Comparison of ENCODE assay signal across 10 cellular contexts in genomic region chr5:191036-191948, GRCh38. TPM values are rescaled to one million over a fixed set of nuclear protein-coding genes. Genes with fewer than 3 reads are reported as not detected.
DNase-seq lines count a peak whose midpoint lies in the region; ATAC-seq and TF ChIP-seq lines count a peak whose summit lies in the region.
"Had no signal": no experiment of that assay in that cellular context is flagged by ENCODE, and none has a peak within 500 bp of the region (broad histone marks: within the 10 kb centered on the region; RNA-seq: fewer than 3 reads in every experiment).

Gene LRRC14B, plus strand, starts transcription at chr5:191495. Its CDS starts 44 bp downstream, at chr5:191539.

- ATAC-seq in GM23338 (peak; percentile 8), HG03175 (IDR thresholded peaks at IDR 0.05; ENCODE audit: unreplicated experiment) (no peak), GM21723 (IDR thresholded peaks at IDR 0.05; ENCODE audit: unreplicated experiment) (no peak)

- H3K27me3 Mint-ChIP-seq in GM23338 (ENCODE audit: insufficient read depth, low read depth, poor library complexity), result peaks cover 14% of the 10 kb centered on the region
- peaks cover 22% of the 10 kb centered on the region for H3K27me3 Mint-ChIP-seq in activated T-cell treated with anti-CD3 and anti-CD28 coated beads, Interleukin-2, amount 50 U/mL, for 24 hours

- H3K4me3 Mint-ChIP-seq in GM23338, result no peak within 1 kb of the TSS
- no peak within 1 kb of the TSS for H3K4me3 Mint-ChIP-seq in activated T-cell treated with anti-CD3 and anti-CD28 coated beads, Interleukin-2, amount 50 U/mL, for 24 hours

- H2AFZ ChIP-seq in GM23338, result no peak within 1 kb of the TSS

- TF ChIP-seq CTCF in DOHH2 (IDR thresholded peaks at IDR 0.05; ENCODE audit: low read depth, low read length, poor library complexity, severe bottlenecking) (no peak), GM23338 (conservative IDR thresholded peaks at IDR 0.05; ENCODE audit: low read depth in 2 of 2) (no peak)

- H3K27me3 ChIP-seq in DOHH2 (ENCODE audit: control insufficient read depth, low read length), result no peaks in the 10 kb centered on the region
- no peaks in the 10 kb centered on the region for H3K27me3 ChIP-seq in GM23338 (ENCODE audit: insufficient read depth)

- H3K27ac ChIP-seq in DOHH2 (ENCODE audit: low read depth, low read length) (peak within 1 kb of the TSS; percentile 80), GM23338 (ENCODE audit: low read depth) (no peak within 1 kb of the TSS)

- H3K4me2 ChIP-seq in DOHH2 (ENCODE audit: low read length) (peak within 1 kb of the TSS; percentile 77), GM23338 (no peak within 1 kb of the TSS)

- H3K27ac Mint-ChIP-seq in GM23338, result no peak within 1 kb of the TSS
- no peak within 1 kb of the TSS for H3K27ac Mint-ChIP-seq in activated T-cell treated with anti-CD3 and anti-CD28 coated beads, Interleukin-2, amount 50 U/mL, for 24 hours

- peaks cover 81% of the 10 kb centered on the region for H3K4me1 ChIP-seq in DOHH2 (ENCODE audit: control insufficient read depth, low read length)
- no peaks in the 10 kb centered on the region; the same call in 1 of the 2 replicates for H3K4me1 ChIP-seq in GM23338 (ENCODE audit: insufficient read depth)

- H3K9me3 Mint-ChIP-seq in GM23338, result no peaks in the 10 kb centered on the region
- no peaks in the 10 kb centered on the region for H3K9me3 Mint-ChIP-seq in activated T-cell treated with anti-CD3 and anti-CD28 coated beads, Interleukin-2, amount 50 U/mL, for 24 hours

- DNase-seq in GM23338 (ENCODE audit: low spot score) (no peak), myocyte (ENCODE audit: low read depth) (peak; percentile 96), GOT3 (lab: John Stamatoyannopoulos, UW) (no peak)
- peak; percentile 48 for DNase-seq in activated T-cell treated with anti-CD3 and anti-CD28 coated beads, Interleukin-2, amount 50 U/mL, for 24 hours
- DNase-seq in effector CD4-positive, alpha-beta T cell, result no peak

- H3K79me2 ChIP-seq in DOHH2 (ENCODE audit: control insufficient read depth, low read length) (peaks cover 5% of the 10 kb centered on the region; the same call in 1 of the 2 replicates), GM23338 (replicated peaks; ENCODE audit: insufficient read depth) (no peaks in the 10 kb centered on the region)

- H3K36me3 ChIP-seq in DOHH2 (ENCODE audit: control insufficient read depth, low read length), result no peaks in the 10 kb centered on the region
- H3K36me3 ChIP-seq in GM23338 (ENCODE audit: insufficient read depth), result no peaks in the 10 kb centered on the region

- H4K20me1 ChIP-seq in DOHH2 (ENCODE audit: control insufficient read depth, insufficient read depth, low read depth, low read length) (no peaks in the 10 kb centered on the region), GM23338 (replicated peaks; ENCODE audit: insufficient read depth) (no peaks in the 10 kb centered on the region)

- H3K9me2 ChIP-seq in DOHH2 (replicated peaks; ENCODE audit: control insufficient read depth, low read length), result no peaks in the 10 kb centered on the region
- no peaks in the 10 kb centered on the region for H3K9me2 ChIP-seq in GM23338 (ENCODE audit: insufficient read depth)

- H3K4me3 ChIP-seq in DOHH2 (ENCODE audit: low read length) (peak within 1 kb of the TSS; percentile 65), GM23338 (no peak within 1 kb of the TSS)

- no peaks in the 10 kb centered on the region for H3K36me3 Mint-ChIP-seq in GM23338 (ENCODE audit: low read depth)
- no peaks in the 10 kb centered on the region for H3K36me3 Mint-ChIP-seq in activated T-cell treated with anti-CD3 and anti-CD28 coated beads, Interleukin-2, amount 50 U/mL, for 24 hours (ENCODE audit: low read depth)

- no peaks in the 10 kb centered on the region for H3K9me3 ChIP-seq in DOHH2 (ENCODE audit: control insufficient read depth, insufficient read depth, low read length)

- peaks cover 16% of the 10 kb centered on the region; the same call in 2 of the 3 replicates for H3K4me1 Mint-ChIP-seq in GM23338
- peaks cover 17% of the 10 kb centered on the region for H3K4me1 Mint-ChIP-seq in activated T-cell treated with anti-CD3 and anti-CD28 coated beads, Interleukin-2, amount 50 U/mL, for 24 hours (ENCODE audit: low read depth)

- H3F3A ChIP-seq in DOHH2 (ENCODE audit: control insufficient read depth, insufficient read depth) (peaks cover 7% of the 10 kb centered on the region; the same call in 1 of the 2 replicates), GM23338 (replicated peaks; ENCODE audit: low read depth) (0 out of 2 replicates have a peak, but pooled peaks cover 2% of the 10 kb centered on the region)

TF ChIP-seq in GM23338, 12 proteins besides CTCF, POLR2A, EP300 and RAD21 (continues in another document):
- no peak for TF ChIP-seq NANOG (IDR thresholded peaks at IDR 0.05; ENCODE audit: borderline replicate concordance)
- no peak for TF ChIP-seq ZNF462 (CRISPR knock-in tag; IDR thresholded peaks at IDR 0.05)
- no peak for TF ChIP-seq EZH2 (IDR thresholded peaks at IDR 0.05; ENCODE audit: low read depth, unreplicated experiment)
- TF ChIP-seq POLR2AphosphoS5 (IDR thresholded peaks at IDR 0.05; ENCODE audit: low read depth), result no peak
- TF ChIP-seq STAT1 (IDR thresholded peaks at IDR 0.05; ENCODE audit: unreplicated experiment), result no peak
- TF ChIP-seq ZNF331 (CRISPR knock-in tag; IDR thresholded peaks at IDR 0.05; ENCODE audit: low read depth), result no peak
- TF ChIP-seq ZNF114 (CRISPR knock-in tag; IDR thresholded peaks at IDR 0.05), result no peak
- TF ChIP-seq, protein P1, sequence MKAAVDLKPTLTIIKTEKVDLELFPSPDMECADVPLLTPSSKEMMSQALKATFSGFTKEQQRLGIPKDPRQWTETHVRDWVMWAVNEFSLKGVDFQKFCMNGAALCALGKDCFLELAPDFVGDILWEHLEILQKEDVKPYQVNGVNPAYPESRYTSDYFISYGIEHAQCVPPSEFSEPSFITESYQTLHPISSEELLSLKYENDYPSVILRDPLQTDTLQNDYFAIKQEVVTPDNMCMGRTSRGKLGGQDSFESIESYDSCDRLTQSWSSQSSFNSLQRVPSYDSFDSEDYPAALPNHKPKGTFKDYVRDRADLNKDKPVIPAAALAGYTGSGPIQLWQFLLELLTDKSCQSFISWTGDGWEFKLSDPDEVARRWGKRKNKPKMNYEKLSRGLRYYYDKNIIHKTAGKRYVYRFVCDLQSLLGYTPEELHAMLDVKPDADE (IDR thresholded peaks at IDR 0.05), result no peak
- TF ChIP-seq JUNB (IDR thresholded peaks at IDR 0.05; ENCODE audit: unreplicated experiment), result no peak
- TF ChIP-seq CREB1 (CRISPR knock-in tag; IDR thresholded peaks at IDR 0.05; ENCODE audit: low read depth), result no peak

RNA-seq across cellular contexts. Expression of gene LRRC14B, which starts in this region (rescaled TPM):
- not detected in 2 replicates for total RNA-seq in GM23338 (2014; rRNA removed; shearing (Covaris generic))
- polyA plus RNA-seq in GM23338 (2016; fragmentation: Nextera tagmentation; extraction: Ambion mirVana), result not detected in 2 replicates
- total RNA-seq in myocyte, result 11.2 and 21.9 TPM in 2 replicates
- polyA plus RNA-seq in myocyte (2012), result 1.6 TPM
- total RNA-seq: H1, pulmonary artery endothelial cell had no signal
- polyA plus RNA-seq: H1 had no signal

Comparison
In these comparisons a context has a peak if more than half of its experiments do, and no peak if none do; other contexts are left out.
1. RNA of gene LRRC14B (total RNA-seq): 11.2 to 21.9 TPM in myocyte; not detected in GM23338; every median in the first group is over 10 times any median in the second.
2. Peak in ATAC-seq in GM23338; RNA of the gene not detected or under 1 TPM.
3. DNase-seq: peak in activated T-cell treated with anti-CD3 and anti-CD28 coated beads, Interleukin-2, amount 50 U/mL, for 24 hours (single experiment) and myocyte (single experiment); none in GM23338 (single experiment), GOT3 (single experiment) and effector CD4-positive, alpha-beta T cell (single experiment).